17 cellular contexts compared by ENCODE assay signal in the genomic region with DNA sequence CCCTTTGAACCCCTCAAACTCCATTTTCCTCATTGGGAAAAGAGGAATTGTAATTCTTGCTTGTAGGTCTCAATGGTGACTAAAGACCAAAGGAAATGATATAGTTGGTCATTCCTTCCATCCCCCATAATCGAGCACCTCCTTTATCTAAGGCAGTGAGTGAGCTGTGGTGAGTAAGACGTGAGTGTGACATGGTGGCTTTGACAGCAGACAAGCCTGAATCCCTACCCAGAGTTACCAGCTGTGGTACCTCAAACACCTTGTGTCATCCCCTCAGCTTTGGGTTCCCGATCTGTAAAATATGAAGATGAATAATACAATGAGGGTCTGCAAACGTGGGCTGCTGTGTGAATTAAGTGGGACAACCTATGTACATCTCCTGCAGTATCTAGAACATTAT. TPM values are rescaled to one million over a fixed set of nuclear protein-coding genes. Genes with fewer than 3 reads are reported as not detected.
A peak's percentile ranks its signal among the peaks of the same experiment; 100 is the strongest.
DNase-seq lines count a peak whose midpoint lies in the region; ATAC-seq, FAIRE-seq and TF ChIP-seq lines count a peak whose summit lies in the region.
"Had no signal": no experiment of that assay in that cellular context is flagged by ENCODE, and none has a peak within 500 bp of the region (broad histone marks: within the 10 kb centered on the region; RNA-seq: fewer than 3 reads in every experiment).

No MANE protein-coding gene starts in this region.

- peak overlapping the region; percentile 34 for H3K9ac ChIP-seq in SU-DHL-6 (ENCODE audit: low read length)

- H3K4me1 ChIP-seq in thymus (ENCODE audit: control insufficient read depth, insufficient read depth, low read length): peaks cover 38% of the 10 kb centered on the region
- peaks cover 25% of the 10 kb centered on the region for H3K4me1 ChIP-seq in PC-9 (replicated peaks; ENCODE audit: insufficient read depth)

- no peaks in the 10 kb centered on the region for H4K20me1 ChIP-seq in SU-DHL-6 (ENCODE audit: low read depth, low read length)
- H4K20me1 ChIP-seq in PC-9 (ENCODE audit: insufficient read depth): no peaks in the 10 kb centered on the region

- peak overlapping the region; percentile 38 for H2AFZ ChIP-seq in SU-DHL-6 (ENCODE audit: low read depth, low read length, severe bottlenecking)
- no peak overlapping the region for H2AFZ ChIP-seq in PC-9

- peak overlapping the region; percentile 62 for H3K4me3 Mint-ChIP-seq in activated T-cell treated with anti-CD3 and anti-CD28 coated beads, Interleukin-2, amount 50 U/mL, for 4 hours
- H3K4me3 Mint-ChIP-seq: type B pancreatic cell had no signal

- H3K27me3 Mint-ChIP-seq in activated T-cell treated with anti-CD3 and anti-CD28 coated beads, Interleukin-2, amount 50 U/mL, for 4 hours (ENCODE audit: low read depth): no peaks in the 10 kb centered on the region
- H3K27me3 Mint-ChIP-seq: type B pancreatic cell had no signal

- CTCF ChIA-PET in PC-9 (lab: Charles Lee): no interaction called here

- TF ChIP-seq CTCF in SU-DHL-6 (IDR thresholded peaks at IDR 0.05; ENCODE audit: insufficient read depth, low read length, poor library complexity, severe bottlenecking) (no peak), bronchial epithelial cell (IDR thresholded peaks at IDR 0.05; ENCODE audit: insufficient read depth, low read length, severe bottlenecking) (no peak), PC-9 (conservative IDR thresholded peaks at IDR 0.05) (no peak)

- no peaks in the 10 kb centered on the region for H3K9me3 Mint-ChIP-seq in activated T-cell treated with anti-CD3 and anti-CD28 coated beads, Interleukin-2, amount 50 U/mL, for 4 hours
- H3K9me3 Mint-ChIP-seq: type B pancreatic cell had no signal

- H3K27me3 ChIP-seq in SU-DHL-6 (ENCODE audit: low read length): no peaks in the 10 kb centered on the region
- no peaks in the 10 kb centered on the region for H3K27me3 ChIP-seq in bronchial epithelial cell (ENCODE audit: control insufficient read depth, insufficient read depth, low read length)
- no peaks in the 10 kb centered on the region for H3K27me3 ChIP-seq in thymus (ENCODE audit: control insufficient read depth, insufficient read depth)
- H3K27me3 ChIP-seq in PC-9 (ENCODE audit: insufficient read depth, low read depth): no peaks in the 10 kb centered on the region
- H3K27me3 ChIP-seq: brain microvascular endothelial cell had no signal

- no TSS peak for BruUV-seq in PC-9 (replicated peaks; lab: Mats Ljungman, UMichigan)

- H3K4me1 Mint-ChIP-seq in activated T-cell treated with anti-CD3 and anti-CD28 coated beads, Interleukin-2, amount 50 U/mL, for 4 hours (ENCODE audit: low read depth): peaks cover 95% of the 10 kb centered on the region

- H3K36me3 ChIP-seq in SU-DHL-6 (ENCODE audit: low read length): no peaks in the 10 kb centered on the region
- H3K36me3 ChIP-seq in bronchial epithelial cell (ENCODE audit: control insufficient read depth, insufficient read depth, low read length): no peaks in the 10 kb centered on the region
- no peaks in the 10 kb centered on the region for H3K36me3 ChIP-seq in thymus (ENCODE audit: control insufficient read depth, insufficient read depth)
- no peaks in the 10 kb centered on the region for H3K36me3 ChIP-seq in PC-9 (ENCODE audit: low read depth)
- H3K36me3 ChIP-seq: brain microvascular endothelial cell had no signal

- no peaks in the 10 kb centered on the region for H3K9me2 ChIP-seq in SU-DHL-6 (replicated peaks; ENCODE audit: insufficient read depth, low read length)
- H3K9me2 ChIP-seq in PC-9 (ENCODE audit: insufficient read depth): no peaks in the 10 kb centered on the region

- H3K9me3 ChIP-seq in SU-DHL-6 (ENCODE audit: insufficient read depth, low read length) (no peaks in the 10 kb centered on the region), thymus (ENCODE audit: control insufficient read depth) (no peaks in the 10 kb centered on the region), PC-9 (ENCODE audit: insufficient read depth, low read depth) (no peaks in the 10 kb centered on the region)

- H3K4me2 ChIP-seq in SU-DHL-6 (ENCODE audit: low read depth, low read length, poor library complexity, severe bottlenecking): peak overlapping the region; percentile 73
- H3K4me2 ChIP-seq in PC-9: no peak overlapping the region

- H3F3A ChIP-seq in SU-DHL-6 (ENCODE audit: insufficient read depth) (peaks cover 11% of the 10 kb centered on the region), PC-9 (ENCODE audit: insufficient read depth, low read depth) (no peaks in the 10 kb centered on the region)

- DNase-seq in activated T-cell treated with anti-CD3 and anti-CD28 coated beads, Interleukin-2, amount 50 U/mL, for 4 hours: no peak
- no peak for DNase-seq in activated T-cell treated with anti-CD3 and anti-CD28 coated beads, Interleukin-2, amount 50 U/mL, for 1 hour
- DNase-seq in bronchial epithelial cell (ENCODE audit: low read depth) (peak; percentile 36), EL (no peak), PC-9 (no peak), foreskin melanocyte (no peak)
- DNase-seq: brain microvascular endothelial cell; DMS79; effector CD8-positive, alpha-beta T cell; foreskin fibroblast; midbrain; NCI-H345; posterior cingulate gyrus had no signal

- H3K36me3 Mint-ChIP-seq in activated T-cell treated with anti-CD3 and anti-CD28 coated beads, Interleukin-2, amount 50 U/mL, for 4 hours (ENCODE audit: insufficient read depth): peaks cover 8% of the 10 kb centered on the region
- H3K36me3 Mint-ChIP-seq: type B pancreatic cell had no signal

- ATAC-seq in activated T-cell treated with anti-CD3 and anti-CD28 coated beads, Interleukin-2, amount 50 U/mL, for 4 hours: peak; percentile 85 to 92

- peak overlapping the region; percentile 87 for H3K27ac ChIP-seq in SU-DHL-6 (ENCODE audit: low read depth, low read length)
- H3K27ac ChIP-seq in thymus (ENCODE audit: low read depth): peak overlapping the region; percentile 96
- no peak overlapping the region for H3K27ac ChIP-seq in PC-9
- H3K27ac ChIP-seq: brain microvascular endothelial cell had no signal

- H3K4me3 ChIP-seq in SU-DHL-6 (ENCODE audit: insufficient read depth, low read length, poor library complexity, severe bottlenecking): no peak overlapping the region
- H3K4me3 ChIP-seq in bronchial epithelial cell (ENCODE audit: low read depth, low read length): no peak overlapping the region
- H3K4me3 ChIP-seq in thymus (ENCODE audit: low read length): no peak overlapping the region
- H3K4me3 ChIP-seq in PC-9: no peak overlapping the region

- 84% methylated on average over 4 of the region's 4 CpGs for WGBS in thymus

- H3K79me2 ChIP-seq in SU-DHL-6 (ENCODE audit: insufficient read depth, low read length) (peaks cover 32% of the 10 kb centered on the region), PC-9 (ENCODE audit: low read depth) (no peaks in the 10 kb centered on the region)

- FAIRE-seq in bronchial epithelial cell (lab: Jason Lieb, UNC): no peak
- FAIRE-seq: TTC549 had no signal

- POLR2A ChIA-PET in PC-9 (lab: Charles Lee; ENCODE audit: unreplicated experiment): interaction anchor here (0.5 to 0.6 kb wide), 2 partner anchors 74 to 1660 kb away, joined by 3 read pairs; partner anchors contain the start of gene G0S2

- intact Hi-C loops in PC-9 (cut with micrococcal nuclease; ENCODE audit: unreplicated experiment): no loop called here

RNA-seq across cellular contexts. Expression of gene TRAF5, which starts 8.4 kb away (rescaled TPM):
- 10 to 100 TPM; 16.3 to 20.6 (median 17.0) TPM for total RNA-seq in activated T-cell treated with anti-CD3 and anti-CD28 coated beads, Interleukin-2, amount 50 U/mL, for 4 hours
- total RNA-seq in bronchial epithelial cell: 1.6 and 1.8 TPM in 2 replicates
- 47.6 TPM for polyA plus RNA-seq in thymus
- 8.1 and 10.9 TPM in 2 replicates for total RNA-seq in PC-9 (2021)
